In the genomic region with DNA sequence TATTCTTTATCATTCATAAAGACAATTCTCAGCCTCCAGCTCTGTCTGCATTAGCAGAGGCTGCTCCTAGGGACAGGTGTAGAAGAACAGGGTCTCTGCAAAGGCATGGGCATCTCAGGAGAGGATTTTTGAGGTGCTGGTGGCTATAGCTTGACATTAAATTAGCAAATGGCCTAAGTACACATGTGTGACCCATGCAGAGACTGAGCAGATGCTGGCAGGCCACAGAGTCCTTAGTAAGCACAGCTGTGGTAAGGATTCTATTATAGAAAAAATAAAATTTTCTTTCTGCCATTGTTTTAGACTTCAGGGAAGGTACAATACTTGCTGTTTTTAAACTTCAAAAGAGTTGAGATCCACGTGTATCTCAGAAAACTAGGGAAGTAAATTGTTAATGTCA, we compare ENCODE assay signal across 22 cellular contexts.
"Had no signal": no experiment of that assay in that cellular context is flagged by ENCODE, and none has a peak within 500 bp of the region (broad histone marks: within the 10 kb centered on the region; RNA-seq: fewer than 3 reads in every experiment).

No MANE protein-coding gene starts in this region.

- H3K36me3 Mint-ChIP-seq: T-cell had no signal

- H3K4me3 Mint-ChIP-seq: T-cell had no signal

- H3K27me3 Mint-ChIP-seq: T-cell had no signal

- H3K9me3 Mint-ChIP-seq: T-cell had no signal

- H3K9me3 ChIP-seq: SJSA1 had no signal

- H3K4me1 Mint-ChIP-seq: T-cell had no signal

- H3K36me3 ChIP-seq: SJSA1 had no signal

- ATAC-seq: HepG2, K562, T-cell had no signal

- H3K4me1 ChIP-seq: SJSA1 had no signal

- DNase-seq: IMR-90, MV-4-11, NCI-H1048, NCI-H1105, NCI-H1417, NCI-H1436 treated with DMSO at 0.1 percent for 48 hours, NCI-H1694, NCI-H187 treated with DMSO at 0.1 percent for 48 hours, NCI-H2029 treated with DMSO at 0.1 percent for 48 hours, NCI-H2227 treated with DMSO at 0.1 percent for 48 hours, NCI-H524, NCI-H526 treated with DMSO at 0.1 percent for 48 hours, NCI-H748 treated with DMSO at 0.1 percent for 48 hours, Right ventricle myocardium superior, RPMI8226, SIG-M5, SW 1271, T-cell had no signal

- H3K4me3 ChIP-seq: K562, SJSA1, SK-N-MC had no signal

- H3K27ac Mint-ChIP-seq: T-cell had no signal

- H3K27ac ChIP-seq: SJSA1, SK-N-MC had no signal
